In the genomic region with DNA sequence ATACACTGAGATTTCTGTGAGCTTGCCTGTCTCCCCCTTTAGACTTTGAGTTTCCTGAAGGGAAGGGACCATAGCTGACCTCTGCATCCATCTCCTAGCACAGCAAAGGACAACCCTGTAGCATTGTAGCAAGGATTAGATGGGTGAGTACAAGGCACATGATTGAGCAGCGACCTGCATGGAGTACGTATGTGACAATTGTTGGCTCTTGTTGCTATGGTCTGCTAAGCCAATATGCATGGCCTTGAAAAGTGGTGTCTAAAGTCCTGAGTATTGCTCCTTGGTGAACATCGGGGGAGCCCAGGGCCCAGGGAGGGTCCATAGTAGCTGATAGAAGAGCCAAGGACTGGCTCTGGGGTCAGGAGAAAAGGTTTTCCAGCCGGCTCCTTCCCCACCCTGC, we compare ENCODE assay signal across 36 cellular contexts.
"Had no signal": no experiment of that assay in that cellular context is flagged by ENCODE, and none has a peak within 500 bp of the region (broad histone marks: within the 10 kb centered on the region; RNA-seq: fewer than 3 reads in every experiment).

No MANE protein-coding gene starts in this region.

- H3K36me3 Mint-ChIP-seq: activated CD4-positive, alpha-beta memory T cell treated with anti-CD3 and anti-CD28 coated beads for 36 hours; activated naive CD4-positive, alpha-beta T cell treated with anti-CD3 and anti-CD28 coated beads, Interleukin-2, amount 10 ng/mL, durations not matched to agents 7 days and 5 days; activated naive CD4-positive, alpha-beta T cell treated with anti-CD3 and anti-CD28 coated beads, Interleukin-2, amount 50 U/mL, for 24 hours; activated naive CD8-positive, alpha-beta T cell; activated naive CD8-positive, alpha-beta T cell treated with anti-CD3 and anti-CD28 coated beads, Interleukin-2, amount 10 ng/mL, durations not matched to agents 7 days and 5 days; brain had no signal

- H3K27me3 ChIP-seq: ascending aorta, cardiac muscle cell had no signal

- H3K9me3 ChIP-seq: ascending aorta had no signal

- H3K4me1 ChIP-seq: ascending aorta had no signal

- H3K36me3 ChIP-seq: ascending aorta, cardiac muscle cell had no signal

- H3K27ac Mint-ChIP-seq: activated B cell treated with CpG ODN at 0.5 μM for 24 hours; activated CD4-positive, alpha-beta memory T cell treated with anti-CD3 and anti-CD28 coated beads for 36 hours; activated CD4-positive, alpha-beta T cell treated with anti-CD3 and anti-CD28 coated beads, Interleukin-2, amount 10 ng/mL, durations not matched to agents 24 days and 14 days; activated CD8-positive, alpha-beta T cell treated with anti-CD3 and anti-CD28 coated beads for 36 hours; activated naive CD4-positive, alpha-beta T cell treated with anti-CD3 and anti-CD28 coated beads, Interleukin-2, amount 10 ng/mL, durations not matched to agents 7 days and 5 days; activated naive CD4-positive, alpha-beta T cell treated with anti-CD3 and anti-CD28 coated beads, Interleukin-2, amount 50 U/mL, for 24 hours; activated naive CD8-positive, alpha-beta T cell; activated naive CD8-positive, alpha-beta T cell treated with anti-CD3 and anti-CD28 coated beads, Interleukin-2, amount 10 ng/mL, durations not matched to agents 7 days and 5 days; activated naive CD8-positive, alpha-beta T cell treated with anti-CD3 and anti-CD28 coated beads, Interleukin-2, amount 50 U/mL, for 24 hours; activated T-cell treated with anti-CD3 and anti-CD28 coated beads, Interleukin-2, amount 50 U/mL, for 72 hours; activated T-helper 2 cell treated with anti-CD3 and anti-CD28 coated beads, Interferon-gamma antibody, Interleukin-2, Interleukin-4, amounts not matched to agents 10 μg/mL and 5 μg/mL and 100 μg/mL, durations not matched to agents 14 hours and 24 hours and 36 hours; brain; T-helper 1 cell treated with Interleukin-12 subunit alpha and Interleukin-12 subunit beta and Interleukin-4 antibody, amounts not matched to agents 30 μg/mL and 1 μg/mL, for 36 hours; T-helper 2 cell treated with Interferon-gamma antibody and Interleukin-4, amounts not matched to agents 5 μg/mL and 100 μg/mL, for 36 hours had no signal

- H3K4me1 Mint-ChIP-seq: activated B cell treated with CpG ODN at 0.5 μM for 24 hours; activated CD4-positive, alpha-beta T cell treated with anti-CD3 and anti-CD28 coated beads, Interleukin-2, amount 10 ng/mL, durations not matched to agents 24 days and 14 days; activated naive CD4-positive, alpha-beta T cell treated with anti-CD3 and anti-CD28 coated beads, Interleukin-2, amount 10 ng/mL, durations not matched to agents 7 days and 5 days; activated naive CD4-positive, alpha-beta T cell treated with anti-CD3 and anti-CD28 coated beads, Interleukin-2, amount 50 U/mL, for 24 hours; activated naive CD8-positive, alpha-beta T cell treated with anti-CD3 and anti-CD28 coated beads, Interleukin-2, amount 10 ng/mL, durations not matched to agents 7 days and 5 days; activated naive CD8-positive, alpha-beta T cell treated with anti-CD3 and anti-CD28 coated beads, Interleukin-2, amount 50 U/mL, for 24 hours; brain; central memory CD8-positive, alpha-beta T cell had no signal

- DNase-seq: activated B cell treated with CpG ODN at 0.5 μM for 24 hours; activated CD4-positive, alpha-beta memory T cell treated with anti-CD3 and anti-CD28 coated beads for 36 hours; activated CD4-positive, alpha-beta T cell treated with anti-CD3 and anti-CD28 coated beads for 4 hours; activated CD4-positive, alpha-beta T cell treated with anti-CD3 and anti-CD28 coated beads, Interleukin-2, amount 10 ng/mL, durations not matched to agents 24 days and 14 days; activated CD4-positive, alpha-beta T cell treated with anti-CD3 and anti-CD28 coated beads, Interleukin-2, amount 50 U/mL, for 1 hour; activated CD4-positive, alpha-beta T cell treated with anti-CD3 and anti-CD28 coated beads, Interleukin-2, amount 50 U/mL, for 4 hours; activated CD4-positive, CD25-positive, alpha-beta regulatory T cell treated with anti-CD3 and anti-CD28 coated beads, Interleukin-2, amount 50 U/mL, for 72 hours; activated CD8-positive, alpha-beta memory T cell treated with anti-CD3 and anti-CD28 coated beads, Interleukin-2, amount 50 U/mL, for 4 hours; activated CD8-positive, alpha-beta T cell treated with anti-CD3 and anti-CD28 coated beads for 36 hours; activated effector memory CD4-positive, alpha-beta T cell treated with Interleukin-2 at 50 U/mL for 16 hours; activated gamma-delta T cell; activated naive CD4-positive, alpha-beta T cell treated with anti-CD3 and anti-CD28 coated beads, Interleukin-2, amount 10 ng/mL, durations not matched to agents 7 days and 5 days; activated naive CD4-positive, alpha-beta T cell treated with Interleukin-2 at 50 U/mL for 16 hours; activated naive CD8-positive, alpha-beta T cell treated with anti-CD3 and anti-CD28 coated beads, Interleukin-2, amount 10 ng/mL, durations not matched to agents 7 days and 5 days; activated naive CD8-positive, alpha-beta T cell treated with anti-CD3 and anti-CD28 coated beads, Interleukin-2, amount 50 U/mL, for 24 hours; activated T-cell treated with anti-CD3 and anti-CD28 coated beads for 4 hours; activated T-cell treated with anti-CD3 and anti-CD28 coated beads, Interleukin-2, amount 50 U/mL, for 1 hour; activated T-cell treated with anti-CD3 and anti-CD28 coated beads, Interleukin-2, amount 50 U/mL, for 4 hours; activated T-cell treated with anti-CD3 and anti-CD28 coated beads, Interleukin-2, amount 50 U/mL, for 72 hours; amygdala; anterior cingulate cortex; caudate nucleus; cerebellar nuclear complex; T-helper 1 cell; T-helper 2 cell; T-helper 9 cell had no signal

- H3K27ac ChIP-seq: ascending aorta, cardiac muscle cell, VCaP had no signal

- H3K4me3 Mint-ChIP-seq: activated B cell treated with CpG ODN at 0.5 μM for 24 hours; activated CD4-positive, alpha-beta memory T cell treated with anti-CD3 and anti-CD28 coated beads for 36 hours; activated CD4-positive, alpha-beta T cell treated with anti-CD3 and anti-CD28 coated beads, Interleukin-2, amount 10 ng/mL, durations not matched to agents 24 days and 14 days; activated CD8-positive, alpha-beta T cell treated with anti-CD3 and anti-CD28 coated beads for 36 hours; activated naive CD4-positive, alpha-beta T cell treated with anti-CD3 and anti-CD28 coated beads, Interleukin-2, amount 10 ng/mL, durations not matched to agents 7 days and 5 days; activated naive CD4-positive, alpha-beta T cell treated with anti-CD3 and anti-CD28 coated beads, Interleukin-2, amount 50 U/mL, for 24 hours; activated naive CD8-positive, alpha-beta T cell; activated naive CD8-positive, alpha-beta T cell treated with anti-CD3 and anti-CD28 coated beads, Interleukin-2, amount 10 ng/mL, durations not matched to agents 7 days and 5 days; activated naive CD8-positive, alpha-beta T cell treated with anti-CD3 and anti-CD28 coated beads, Interleukin-2, amount 50 U/mL, for 24 hours; activated T-cell treated with anti-CD3 and anti-CD28 coated beads, Interleukin-2, amount 50 U/mL, for 4 hours; activated T-cell treated with anti-CD3 and anti-CD28 coated beads, Interleukin-2, amount 50 U/mL, for 72 hours; brain; central memory CD8-positive, alpha-beta T cell; T-helper 1 cell treated with Interleukin-12 subunit alpha and Interleukin-12 subunit beta and Interleukin-4 antibody, amounts not matched to agents 30 μg/mL and 1 μg/mL, for 36 hours; T-helper 2 cell treated with Interferon-gamma antibody and Interleukin-4, amounts not matched to agents 5 μg/mL and 100 μg/mL, for 36 hours had no signal

- H3K4me3 ChIP-seq: ascending aorta, cardiac muscle cell had no signal

- H3K9me3 Mint-ChIP-seq: activated CD4-positive, alpha-beta memory T cell treated with anti-CD3 and anti-CD28 coated beads for 36 hours; activated CD4-positive, alpha-beta T cell treated with anti-CD3 and anti-CD28 coated beads, Interleukin-2, amount 10 ng/mL, durations not matched to agents 24 days and 14 days; activated CD8-positive, alpha-beta T cell treated with anti-CD3 and anti-CD28 coated beads for 36 hours; activated naive CD4-positive, alpha-beta T cell treated with anti-CD3 and anti-CD28 coated beads, Interleukin-2, amount 50 U/mL, for 24 hours; activated naive CD8-positive, alpha-beta T cell treated with anti-CD3 and anti-CD28 coated beads, Interleukin-2, amount 10 ng/mL, durations not matched to agents 7 days and 5 days; activated naive CD8-positive, alpha-beta T cell treated with anti-CD3 and anti-CD28 coated beads, Interleukin-2, amount 50 U/mL, for 24 hours; activated T-cell treated with anti-CD3 and anti-CD28 coated beads, Interleukin-2, amount 50 U/mL, for 4 hours; activated T-helper 2 cell treated with anti-CD3 and anti-CD28 coated beads, Interferon-gamma antibody, Interleukin-2, Interleukin-4, amounts not matched to agents 10 μg/mL and 5 μg/mL and 100 μg/mL, durations not matched to agents 14 hours and 24 hours and 36 hours; T-helper 1 cell treated with Interleukin-12 subunit alpha and Interleukin-12 subunit beta and Interleukin-4 antibody, amounts not matched to agents 30 μg/mL and 1 μg/mL, for 36 hours; T-helper 2 cell treated with Interferon-gamma antibody and Interleukin-4, amounts not matched to agents 5 μg/mL and 100 μg/mL, for 36 hours had no signal

- H3K27me3 Mint-ChIP-seq: activated B cell treated with CpG ODN at 0.5 μM for 24 hours; activated CD4-positive, alpha-beta memory T cell treated with anti-CD3 and anti-CD28 coated beads for 36 hours; activated CD4-positive, alpha-beta T cell treated with anti-CD3 and anti-CD28 coated beads, Interleukin-2, amount 10 ng/mL, durations not matched to agents 24 days and 14 days; activated CD8-positive, alpha-beta T cell treated with anti-CD3 and anti-CD28 coated beads for 36 hours; activated naive CD4-positive, alpha-beta T cell treated with anti-CD3 and anti-CD28 coated beads, Interleukin-2, amount 10 ng/mL, durations not matched to agents 7 days and 5 days; activated naive CD8-positive, alpha-beta T cell; activated naive CD8-positive, alpha-beta T cell treated with anti-CD3 and anti-CD28 coated beads, Interleukin-2, amount 10 ng/mL, durations not matched to agents 7 days and 5 days; activated naive CD8-positive, alpha-beta T cell treated with anti-CD3 and anti-CD28 coated beads, Interleukin-2, amount 50 U/mL, for 24 hours; central memory CD8-positive, alpha-beta T cell had no signal
